14 cellular contexts compared by ENCODE assay signal in genomic region chr14:51730674-51731073, GRCh38.
DNase-seq lines count a peak whose midpoint lies in the region; ATAC-seq and TF ChIP-seq lines count a peak whose summit lies in the region.
"Had no signal": no experiment of that assay in that cellular context is flagged by ENCODE, and none has a peak within 500 bp of the region (broad histone marks: within the 10 kb centered on the region; RNA-seq: fewer than 3 reads in every experiment).

No MANE protein-coding gene starts in this region.

- WGBS in esophagus muscularis mucosa, result 97% methylated on average over 2 of the region's 2 CpGs

- TF ChIP-seq CTCF in HFFc6 (IDR thresholded peaks at IDR 0.05) (no peak; the same call in 1 of the 2 replicates), fibroblast of the aortic adventitia (IDR thresholded peaks at IDR 0.05; ENCODE audit: insufficient read depth, low read length) (no peak), gastrocnemius medialis (IDR thresholded peaks at IDR 0.05 in 4 of 5, conservative IDR thresholded peaks at IDR 0.05 in 1 of 5) (no peak), esophagus muscularis mucosa (IDR thresholded peaks at IDR 0.05) (no peak), Calu3 (IDR thresholded peaks at IDR 0.05; ENCODE audit: unreplicated experiment) (no peak)

- H3K27me3 Mint-ChIP-seq in HFFc6 (ENCODE audit: insufficient read depth) (peaks cover 59% of the 10 kb centered on the region), Calu3 (ENCODE audit: unreplicated experiment) (no peaks in the 10 kb centered on the region)

- no peaks in the 10 kb centered on the region for H3K27me3 ChIP-seq in gastrocnemius medialis
- H3K27me3 ChIP-seq in esophagus muscularis mucosa, result no peaks in the 10 kb centered on the region

- intact Hi-C loops in gastrocnemius medialis (cut with DNase I; ENCODE audit: low total_unique reads) (no loop called here), esophagus muscularis mucosa (cut with DNase I) (no loop called here), Calu3 (cut with micrococcal nuclease; ENCODE audit: unreplicated experiment) (no loop called here)

- H3K27ac ChIP-seq in gastrocnemius medialis (peak overlapping the region in 2 of 4 donors; percentile 7 to 49), esophagus muscularis mucosa (replicated peaks in 1 of 4) (no peak overlapping the region)
- H3K27ac ChIP-seq: BLaER1 treated with 17β-estradiol and CSF1 and Interleukin-3, amounts not matched to agents 10 nM and 100 nM had no signal

- H3K4me3 Mint-ChIP-seq in HFFc6 (peak overlapping the region; percentile 20; the same call in 1 of the 2 replicates), Calu3 (ENCODE audit: low read depth, unreplicated experiment) (no peak overlapping the region)
- H3K4me3 Mint-ChIP-seq: B cell; CD8-positive, alpha-beta T cell had no signal

- H3K27ac Mint-ChIP-seq in HFFc6, result peak overlapping the region; percentile 65
- no peak overlapping the region for H3K27ac Mint-ChIP-seq in Calu3 (ENCODE audit: unreplicated experiment)
- H3K27ac Mint-ChIP-seq: B cell; CD8-positive, alpha-beta T cell had no signal

- no peak for TF ChIP-seq EP300 in esophagus muscularis mucosa (IDR thresholded peaks at IDR 0.05)

- H3K4me1 Mint-ChIP-seq in HFFc6 (ENCODE audit: low read depth) (peaks cover 58% of the 10 kb centered on the region), Calu3 (ENCODE audit: low read depth, unreplicated experiment) (no peaks in the 10 kb centered on the region)
- H3K4me1 Mint-ChIP-seq: B cell had no signal

- CTCF ChIA-PET in Calu3 (lab: Charles Lee), result no interaction called here

- peaks cover 51% of the 10 kb centered on the region for H3K36me3 Mint-ChIP-seq in HFFc6 (ENCODE audit: low read depth)
- H3K36me3 Mint-ChIP-seq in Calu3 (ENCODE audit: insufficient read depth, unreplicated experiment), result no peaks in the 10 kb centered on the region
- H3K36me3 Mint-ChIP-seq: CD8-positive, alpha-beta T cell had no signal

- no peak overlapping the region for H3K4me3 ChIP-seq in fibroblast of the aortic adventitia (ENCODE audit: low read depth, low read length)
- H3K4me3 ChIP-seq in gastrocnemius medialis, result no peak overlapping the region
- no peak overlapping the region for H3K4me3 ChIP-seq in esophagus muscularis mucosa
- H3K4me3 ChIP-seq: BLaER1 treated with 17β-estradiol and CSF1 and Interleukin-3, amounts not matched to agents 10 nM and 100 nM; HAP-1 had no signal

- in situ Hi-C loops in gastrocnemius medialis (cut with MboI; ENCODE audit: low sequenced_read_pairs in 4 of 4), result no loop called here

- H3K36me3 ChIP-seq in gastrocnemius medialis, result peaks cover 0 to 12% of the 10 kb centered on the region in 2 donors
- peaks cover 21 to 45% (median 32%) of the 10 kb centered on the region in 4 donors for H3K36me3 ChIP-seq in esophagus muscularis mucosa
- H3K36me3 ChIP-seq: HAP-1 had no signal

- TF ChIP-seq POLR2A in gastrocnemius medialis (IDR thresholded peaks at IDR 0.05) (peak in 1 of 2 donors; percentile 24), esophagus muscularis mucosa (IDR thresholded peaks at IDR 0.05; ENCODE audit: low read depth) (no peak)

- ATAC-seq in gastrocnemius medialis, result peak; percentile 40 to 68
- ATAC-seq: CD8-positive, alpha-beta T cell had no signal

- H3K4me1 ChIP-seq in gastrocnemius medialis (peaks cover 0 to 10% of the 10 kb centered on the region in 2 donors), esophagus muscularis mucosa (no peaks in the 10 kb centered on the region)

- no TSS peak for BruUV-seq in Calu3 (replicated peaks; lab: Mats Ljungman, UMichigan)

- H3K9me3 ChIP-seq in gastrocnemius medialis (no peaks in the 10 kb centered on the region), esophagus muscularis mucosa (no peaks in the 10 kb centered on the region)
- H3K9me3 ChIP-seq: HAP-1 had no signal

- DNase-seq in EH (ENCODE audit: low read depth), result peak; percentile 14
- DNase-seq in HFFc6, result no peak
- peak; percentile 2 for DNase-seq in fibroblast of the aortic adventitia (ENCODE audit: low read depth)
- DNase-seq in gastrocnemius medialis, result no peak
- DNase-seq in DMS79 treated with DMSO at 0.1 percent for 48 hours (lab: John Stamatoyannopoulos, UW), result no peak
- DNase-seq in esophagus muscularis mucosa (ENCODE audit: extremely low spot score), result no peak
- DNase-seq in Calu3, result no peak
- DNase-seq: CD8-positive, alpha-beta T cell; DMS 273 treated with DMSO at 0.1 percent for 48 hours; DMS53; GDM1 had no signal

- H3K9me3 Mint-ChIP-seq in HFFc6 (peaks cover 40% of the 10 kb centered on the region), Calu3 (ENCODE audit: low read depth, unreplicated experiment) (no peaks in the 10 kb centered on the region)
- H3K9me3 Mint-ChIP-seq: CD8-positive, alpha-beta T cell had no signal

Comparison
In these comparisons a context has a peak if more than half of its experiments do, and no peak if none do; other contexts are left out.
1. DNase-seq: peak in EH (single experiment) and fibroblast of the aortic adventitia (single experiment); none in HFFc6 (single experiment), gastrocnemius medialis (0 of 2), DMS79 treated with DMSO at 0.1 percent for 48 hours (single experiment), esophagus muscularis mucosa (single experiment) and Calu3 (single experiment).